ENCODE assay signal across 13 cellular contexts in genomic region chr2:234308073-234308813, GRCh38.
DNase-seq lines count a peak whose midpoint lies in the region; ATAC-seq and TF ChIP-seq lines count a peak whose summit lies in the region.
"Had no signal": no experiment of that assay in that cellular context is flagged by ENCODE, and none has a peak within 500 bp of the region (broad histone marks: within the 10 kb centered on the region; RNA-seq: fewer than 3 reads in every experiment).

No MANE protein-coding gene starts in this region.

- H3K27me3 Mint-ChIP-seq in CD14-positive monocyte (ENCODE audit: low read depth in 3 of 3), result peaks cover 7 to 16% (median 11%) of the 10 kb centered on the region in 3 donors
- no peaks in the 10 kb centered on the region for H3K27me3 Mint-ChIP-seq in activated naive CD8-positive, alpha-beta T cell treated with anti-CD3 and anti-CD28 coated beads, Interleukin-2, amount 10 ng/mL, durations not matched to agents 7 days and 5 days
- no peaks in the 10 kb centered on the region for H3K27me3 Mint-ChIP-seq in natural killer cell treated with Interleukin-12 subunit alpha and Interleukin-12 subunit beta and Interleukin-15 and Interleukin-18, amount 100 ng/mL, for 72 hours

- H3K9me3 Mint-ChIP-seq in CD14-positive monocyte, result peaks cover 2 to 14% (median 4%) of the 10 kb centered on the region in 7 donors
- H3K9me3 Mint-ChIP-seq in activated naive CD8-positive, alpha-beta T cell treated with anti-CD3 and anti-CD28 coated beads, Interleukin-2, amount 10 ng/mL, durations not matched to agents 7 days and 5 days, result peaks cover 6% of the 10 kb centered on the region
- no peaks in the 10 kb centered on the region for H3K9me3 Mint-ChIP-seq in natural killer cell treated with Interleukin-12 subunit alpha and Interleukin-12 subunit beta and Interleukin-15 and Interleukin-18, amount 100 ng/mL, for 72 hours

- no peaks in the 10 kb centered on the region for H3K36me3 ChIP-seq in SJCRH30
- H3K36me3 ChIP-seq: neutrophil, vagina had no signal

- intact Hi-C loops in CD14-positive monocyte (cut with micrococcal nuclease), result loop anchor here (1.0 to 5.0 kb wide), 5 partner anchors 15 to 189 kb away; partner anchors contain the start of gene ARL4C (in 1 of the 2)

- DNase-seq in CD14-positive monocyte (ENCODE audit: low spot score) (no peak), HK-2 (ENCODE audit: unreplicated experiment) (peak; percentile 73), SJCRH30 (no peak), putamen (ENCODE audit: low spot score) (no peak), omental fat pad (ENCODE audit: low spot score) (no peak), NCI-H146 (lab: John Stamatoyannopoulos, UW) (no peak)
- DNase-seq in activated naive CD8-positive, alpha-beta T cell treated with anti-CD3 and anti-CD28 coated beads, Interleukin-2, amount 10 ng/mL, durations not matched to agents 7 days and 5 days, result no peak
- no peak for DNase-seq in natural killer cell treated with Interleukin-12 subunit alpha and Interleukin-12 subunit beta and Interleukin-15 and Interleukin-18, amount 100 ng/mL, for 72 hours (ENCODE audit: low spot score)
- DNase-seq: DMS 273 treated with DMSO at 0.1 percent for 48 hours, GOT3, NCI-H1694 treated with DMSO at 0.1 percent for 48 hours had no signal

- peaks cover 5% of the 10 kb centered on the region in 2 donors for H3K36me3 Mint-ChIP-seq in CD14-positive monocyte
- H3K36me3 Mint-ChIP-seq in activated naive CD8-positive, alpha-beta T cell treated with anti-CD3 and anti-CD28 coated beads, Interleukin-2, amount 10 ng/mL, durations not matched to agents 7 days and 5 days, result peaks cover 18% of the 10 kb centered on the region
- peaks cover 5% of the 10 kb centered on the region for H3K36me3 Mint-ChIP-seq in natural killer cell treated with Interleukin-12 subunit alpha and Interleukin-12 subunit beta and Interleukin-15 and Interleukin-18, amount 100 ng/mL, for 72 hours

- peaks cover 35% of the 10 kb centered on the region for H3K4me1 Mint-ChIP-seq in CD14-positive monocyte
- peaks cover 45% of the 10 kb centered on the region for H3K4me1 Mint-ChIP-seq in activated naive CD8-positive, alpha-beta T cell treated with anti-CD3 and anti-CD28 coated beads, Interleukin-2, amount 10 ng/mL, durations not matched to agents 7 days and 5 days
- peaks cover 25 to 38% of the 10 kb centered on the region in 2 donors for H3K4me1 Mint-ChIP-seq in natural killer cell treated with Interleukin-12 subunit alpha and Interleukin-12 subunit beta and Interleukin-15 and Interleukin-18, amount 100 ng/mL, for 72 hours (ENCODE audit: low read depth in 2 of 2)

- H3K4me1 ChIP-seq in SJCRH30, result peaks cover 6% of the 10 kb centered on the region; the same call in 1 of the 2 replicates
- H3K4me1 ChIP-seq: vagina had no signal

- H3K4me3 ChIP-seq in SJCRH30, result no peak overlapping the region
- H3K4me3 ChIP-seq: vagina had no signal

- H3K9me3 ChIP-seq in SJCRH30 (replicated peaks), result no peaks in the 10 kb centered on the region
- H3K9me3 ChIP-seq: neutrophil, vagina had no signal

- ATAC-seq in activated naive CD8-positive, alpha-beta T cell treated with anti-CD3 and anti-CD28 coated beads, Interleukin-2, amount 10 ng/mL, durations not matched to agents 7 days and 5 days (ENCODE audit: low read depth), result no peak
- no peak for ATAC-seq in natural killer cell treated with Interleukin-12 subunit alpha and Interleukin-12 subunit beta and Interleukin-15 and Interleukin-18, amount 100 ng/mL, for 72 hours
- no peak for ATAC-seq in omental fat pad (ENCODE audit: low FRiP score)

- peak overlapping the region; percentile 84 to 98 (median 96) for H3K27ac Mint-ChIP-seq in CD14-positive monocyte
- H3K27ac Mint-ChIP-seq in activated naive CD8-positive, alpha-beta T cell treated with anti-CD3 and anti-CD28 coated beads, Interleukin-2, amount 10 ng/mL, durations not matched to agents 7 days and 5 days, result peak overlapping the region; percentile 97
- H3K27ac Mint-ChIP-seq in natural killer cell treated with Interleukin-12 subunit alpha and Interleukin-12 subunit beta and Interleukin-15 and Interleukin-18, amount 100 ng/mL, for 72 hours, result peak overlapping the region; percentile 79 to 86

- H3K27ac ChIP-seq in SJCRH30, result no peak overlapping the region
- H3K27ac ChIP-seq: neutrophil, vagina had no signal

- POLR2A ChIA-PET in activated naive CD8-positive, alpha-beta T cell treated with anti-CD3 and anti-CD28 coated beads, Interleukin-2, amount 10 ng/mL, durations not matched to agents 7 days and 5 days (lab: Charles Lee), result interaction anchor here (0.7 to 4.6 kb wide), 11 partner anchors 9 to 187 kb away, joined by 3 to 37 read pairs (median 4); partner anchors contain the start of gene ARL4C

- peak; percentile 36 for TF ChIP-seq CTCF in CD14-positive monocyte (IDR thresholded peaks at IDR 0.05)
- no peak for TF ChIP-seq CTCF in omental fat pad (IDR thresholded peaks at IDR 0.05)

- H3K4me3 Mint-ChIP-seq in CD14-positive monocyte, result peak overlapping the region; percentile 14 to 51
- H3K4me3 Mint-ChIP-seq in activated naive CD8-positive, alpha-beta T cell treated with anti-CD3 and anti-CD28 coated beads, Interleukin-2, amount 10 ng/mL, durations not matched to agents 7 days and 5 days, result peak overlapping the region; percentile 80
- H3K4me3 Mint-ChIP-seq in natural killer cell treated with Interleukin-12 subunit alpha and Interleukin-12 subunit beta and Interleukin-15 and Interleukin-18, amount 100 ng/mL, for 72 hours, result peak overlapping the region; percentile 42

- no peaks in the 10 kb centered on the region for H3K27me3 ChIP-seq in SJCRH30
- H3K27me3 ChIP-seq: vagina had no signal
